Comparison of ENCODE assay signal across 30 cellular contexts in the genomic region with DNA sequence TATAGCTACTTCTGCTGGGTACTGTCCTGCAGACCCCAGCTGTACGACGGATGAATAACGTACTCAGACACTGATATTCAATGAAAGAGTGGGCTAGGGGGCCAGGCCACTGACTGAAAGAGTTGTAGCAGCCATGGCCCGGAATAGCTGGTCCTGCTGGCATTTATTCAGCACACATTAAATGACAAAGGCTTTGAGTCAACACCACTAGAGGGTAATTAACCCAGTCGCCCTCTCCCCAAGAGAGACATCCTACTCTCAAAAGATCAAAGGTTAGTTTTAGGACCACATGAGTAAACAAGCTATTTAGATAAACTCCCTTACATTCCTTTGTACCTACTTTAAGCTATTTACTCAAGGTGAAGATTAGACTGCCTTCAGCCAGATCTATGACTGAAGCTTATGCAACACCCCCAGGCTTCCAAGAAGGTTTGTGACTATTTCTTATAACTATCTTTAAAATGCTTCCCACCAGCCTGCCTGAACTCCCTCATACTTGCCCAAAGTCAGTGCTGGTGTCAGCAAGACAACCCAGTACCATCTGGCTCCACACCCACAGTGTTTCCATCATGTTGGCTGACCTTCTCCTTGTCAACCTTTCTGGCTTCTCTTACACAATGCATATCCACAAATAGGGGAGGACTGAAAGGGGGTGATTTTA.
DNase-seq lines count a peak whose midpoint lies in the region; ATAC-seq, FAIRE-seq and TF ChIP-seq lines count a peak whose summit lies in the region.
"Had no signal": no experiment of that assay in that cellular context is flagged by ENCODE, and none has a peak within 500 bp of the region (broad histone marks: within the 10 kb centered on the region; RNA-seq: fewer than 3 reads in every experiment).

No MANE protein-coding gene starts in this region.

- H3K4me1 ChIP-seq in iPS DF 6.9 (ENCODE audit: control insufficient read depth, insufficient read depth, low read length), result no peaks in the 10 kb centered on the region
- H3K4me1 ChIP-seq: BE2C, HAP-1, Peyer's patch had no signal

- no CpG with 5 or more reads among the region's 5 CpGs for WGBS in iPS DF 6.9 (ENCODE audit: insufficient coverage, insufficient read length)

- no peaks in the 10 kb centered on the region for H3K9me3 ChIP-seq in iPS DF 6.9 (ENCODE audit: control insufficient read depth, insufficient read depth, low read length)
- H3K9me3 ChIP-seq: BE2C, HAP-1, Peyer's patch had no signal

- ATAC-seq in HG03095 (IDR thresholded peaks at IDR 0.05; ENCODE audit: unreplicated experiment), result no peak
- no peak for ATAC-seq in Right ventricle myocardium inferior

- H3K36me3 ChIP-seq in bronchial epithelial cell (ENCODE audit: control insufficient read depth, insufficient read depth, low read length) (no peaks in the 10 kb centered on the region), iPS DF 6.9 (ENCODE audit: control insufficient read depth, insufficient read depth, low read length) (no peaks in the 10 kb centered on the region)
- H3K36me3 ChIP-seq: BE2C, HAP-1, Peyer's patch had no signal

- no peaks in the 10 kb centered on the region for H3K36me3 Mint-ChIP-seq in osteocyte (ENCODE audit: unreplicated experiment)
- H3K36me3 Mint-ChIP-seq: CD14-positive monocyte; CD8-positive, alpha-beta memory T cell; IgD-negative memory B cell had no signal

- H3K27ac Mint-ChIP-seq in osteocyte (ENCODE audit: unreplicated experiment), result no peak overlapping the region
- H3K27ac Mint-ChIP-seq: CD14-positive monocyte; CD8-positive, alpha-beta memory T cell; IgD-negative memory B cell had no signal

- intact Hi-C loops in Right ventricle myocardium inferior (cut with DNase I), result no loop called here

- H3K4me3 ChIP-seq in bronchial epithelial cell (ENCODE audit: low read depth, low read length), result no peak overlapping the region
- no peak overlapping the region for H3K4me3 ChIP-seq in iPS DF 6.9 (ENCODE audit: low read length)
- H3K4me3 ChIP-seq: HAP-1, Peyer's patch, SK-N-MC had no signal

- H3K9me3 Mint-ChIP-seq in osteocyte (ENCODE audit: unreplicated experiment), result no peaks in the 10 kb centered on the region

- no peak for FAIRE-seq in bronchial epithelial cell (lab: Jason Lieb, UNC)
- FAIRE-seq: GM12891 had no signal

- H3K4me3 Mint-ChIP-seq in osteocyte (ENCODE audit: unreplicated experiment), result no peak overlapping the region
- H3K4me3 Mint-ChIP-seq: CD14-positive monocyte; CD8-positive, alpha-beta memory T cell; IgD-negative memory B cell had no signal

- H3K27ac ChIP-seq in iPS DF 6.9 (ENCODE audit: low read length), result no peak overlapping the region
- H3K27ac ChIP-seq: KMS-11, Peyer's patch, SK-N-MC had no signal

- peaks cover 1% of the 10 kb centered on the region for H3K4me1 Mint-ChIP-seq in osteocyte (ENCODE audit: unreplicated experiment)
- H3K4me1 Mint-ChIP-seq: CD14-positive monocyte; CD8-positive, alpha-beta memory T cell; IgD-negative memory B cell had no signal

- peaks cover 5% of the 10 kb centered on the region for H3K27me3 Mint-ChIP-seq in osteocyte (ENCODE audit: unreplicated experiment)
- H3K27me3 Mint-ChIP-seq: CD8-positive, alpha-beta memory T cell; IgD-negative memory B cell had no signal

- DNase-seq in ELF-1 (ENCODE audit: low read depth, low spot score) (peak; percentile 38), HT-29 (ENCODE audit: low spot score) (peak; percentile 28), bronchial epithelial cell (ENCODE audit: low read depth) (peak; percentile 44), iPS DF 6.9 (ENCODE audit: low read depth, low spot score) (peak; percentile 29), osteocyte (ENCODE audit: extremely low spot score, unreplicated experiment) (no peak), Right ventricle myocardium inferior (ENCODE audit: missing footprints) (no peak)
- no peak for DNase-seq in activated CD8-positive, alpha-beta memory T cell treated with anti-CD3 and anti-CD28 coated beads, Interleukin-2, amount 50 U/mL, for 4 hours
- DNase-seq: 8988T; ACHN; BE2C; CD8-positive, alpha-beta memory T cell; DMS 273 treated with DMSO at 0.1 percent for 48 hours; DMS79; EL; GF-D8; NCI-H1048; NCI-H1417 treated with DMSO at 0.1 percent for 48 hours; NCI-H1694 treated with DMSO at 0.1 percent for 48 hours; NCI-H2081; NCI-H2227 treated with DMSO at 0.1 percent for 48 hours; NCI-H526 treated with DMSO at 0.1 percent for 48 hours; Peyer's patch; SIG-M5 had no signal

- H3K27me3 ChIP-seq in bronchial epithelial cell (ENCODE audit: control insufficient read depth, insufficient read depth, low read length) (no peaks in the 10 kb centered on the region), iPS DF 6.9 (ENCODE audit: control insufficient read depth, insufficient read depth, low read length) (peaks cover 19% of the 10 kb centered on the region)
- H3K27me3 ChIP-seq: BE2C, Peyer's patch had no signal

- TF ChIP-seq CTCF in bronchial epithelial cell (IDR thresholded peaks at IDR 0.05; ENCODE audit: insufficient read depth, low read length, severe bottlenecking) (no peak), osteocyte (IDR thresholded peaks at IDR 0.05) (no peak)

Comparison
In these comparisons a context has a peak if more than half of its experiments do, and no peak if none do; other contexts are left out.
1. DNase-seq: peak in ELF-1 (single experiment), HT-29 (single experiment), bronchial epithelial cell (single experiment) and iPS DF 6.9 (single experiment); none in activated CD8-positive, alpha-beta memory T cell treated with anti-CD3 and anti-CD28 coated beads, Interleukin-2, amount 50 U/mL, for 4 hours (single experiment), osteocyte (single experiment) and Right ventricle myocardium inferior (single experiment).